21 cellular contexts compared by ENCODE assay signal in genomic region chr12:114447799-114448617, GRCh38. TPM values are rescaled to one million over a fixed set of nuclear protein-coding genes. Genes with fewer than 3 reads are reported as not detected.
DNase-seq lines count a peak whose midpoint lies in the region; ATAC-seq lines count a peak whose summit lies in the region.
"Had no signal": no experiment of that assay in that cellular context is flagged by ENCODE, and none has a peak within 500 bp of the region (broad histone marks: within the 10 kb centered on the region; RNA-seq: fewer than 3 reads in every experiment).

No MANE protein-coding gene starts in this region.

- H3K36me3 ChIP-seq in HUES6 (ENCODE audit: control insufficient read depth, insufficient read depth, low read length) (no peaks in the 10 kb centered on the region), iPS-15b (ENCODE audit: control insufficient read depth, insufficient read depth, low read length) (no peaks in the 10 kb centered on the region)
- H3K36me3 ChIP-seq: MG63 had no signal

- H3K4me1 ChIP-seq in HUES6 (ENCODE audit: control insufficient read depth, insufficient read depth, low read length) (peaks cover 34% of the 10 kb centered on the region), iPS-15b (ENCODE audit: control insufficient read depth, insufficient read depth, low read length) (peaks cover 22% of the 10 kb centered on the region)

- DNase-seq in left ventricle myocardium superior (no peak), left cardiac atrium (no peak), CD1c-positive myeloid dendritic cell (ENCODE audit: extremely low spot score) (no peak)
- no peak for DNase-seq in activated CD4-positive, CD25-positive, alpha-beta regulatory T cell (lab: John Stamatoyannopoulos, UW)
- DNase-seq: CD4-positive, alpha-beta T cell; GOT3; KG1; NCI-H446 treated with DMSO at 0.1 percent for 48 hours; NCI-H82; NK-92 treated with Interleukin-12 subunit alpha and Interleukin-12 subunit beta, amount 100 ng/mL, for 24 hours; PC-3; SHP77 had no signal

- no peak overlapping the region for H3K27ac ChIP-seq in HUES6 (ENCODE audit: low read depth, low read length)

- H3K9ac ChIP-seq in HUES6 (ENCODE audit: low read length) (no peak overlapping the region), iPS-15b (ENCODE audit: low read depth, low read length) (no peak overlapping the region)

- ATAC-seq in left ventricle myocardium superior (peak; percentile 13), left cardiac atrium (no peak), HG03521 (IDR thresholded peaks at IDR 0.05; ENCODE audit: unreplicated experiment) (no peak)
- ATAC-seq: PC-3 had no signal

- H3K27me3 ChIP-seq in HUES6 (ENCODE audit: control insufficient read depth, insufficient read depth, low read length) (peaks cover 100% of the 10 kb centered on the region), iPS-15b (ENCODE audit: control insufficient read depth, insufficient read depth, low read length) (peaks cover 100% of the 10 kb centered on the region)

- H3K9me3 ChIP-seq in HUES6 (ENCODE audit: control insufficient read depth, insufficient read depth, low read depth, low read length), result no peaks in the 10 kb centered on the region
- H3K9me3 ChIP-seq in iPS-15b (ENCODE audit: control insufficient read depth, insufficient read depth, low read length), result no peaks in the 10 kb centered on the region
- H3K9me3 ChIP-seq: MG63 had no signal

- intact Hi-C loops in left ventricle myocardium superior (cut with micrococcal nuclease) (no loop called here), left cardiac atrium (cut with DNase I) (loop anchor here in 1 of 2 donors (5.0 kb wide), 1 partner anchor 46 kb away; no protein-coding TSS in a partner anchor)

- H3K4me3 ChIP-seq in HUES6 (ENCODE audit: low read depth, low read length) (peak overlapping the region; percentile 44), iPS-15b (ENCODE audit: low read depth, low read length) (peak overlapping the region; percentile 26)
- H3K4me3 ChIP-seq: MG63 had no signal

RNA-seq across cellular contexts. Expression of gene TBX5, which starts 42.1 kb away (rescaled TPM):
- total RNA-seq in left ventricle myocardium superior (73.5 TPM), left cardiac atrium (100 to 1,000 TPM; 116 to 236 TPM)
- total RNA-seq: A172; CD4-positive, alpha-beta T cell; G401; HT-29; PC-3; RPMI7951; SK-MEL-5 had no signal
